11 cellular contexts compared by ENCODE assay signal in genomic region chr3:196219970-196220311, GRCh38. TPM values are rescaled to one million over a fixed set of nuclear protein-coding genes. Genes with fewer than 3 reads are reported as not detected.
DNase-seq lines count a peak whose midpoint lies in the region; ATAC-seq and TF ChIP-seq lines count a peak whose summit lies in the region.
"Had no signal": no experiment of that assay in that cellular context is flagged by ENCODE, and none has a peak within 500 bp of the region (broad histone marks: within the 10 kb centered on the region; RNA-seq: fewer than 3 reads in every experiment).

No MANE protein-coding gene starts in this region.

- peaks cover 12% of the 10 kb centered on the region for H3K27me3 Mint-ChIP-seq in HFFc6 (ENCODE audit: insufficient read depth)
- H3K27me3 Mint-ChIP-seq in naive thymus-derived CD8-positive, alpha-beta T cell = peaks cover 0 to 3% (median 0%) of the 10 kb centered on the region in 5 donors

- peak overlapping the region; percentile 78 to 93 (median 88) for H3K4me2 ChIP-seq in BLaER1 treated with 17β-estradiol and CSF1 and Interleukin-3, amounts not matched to agents 10 nM and 100 nM

- H3K4me1 ChIP-seq in BLaER1 treated with 17β-estradiol and CSF1 and Interleukin-3, amounts not matched to agents 10 nM and 100 nM = peaks cover 58 to 90% (median 80%) of the 10 kb centered on the region in 10 experiments
- peaks cover 11 to 26% of the 10 kb centered on the region in 2 donors for H3K4me1 ChIP-seq in adrenal gland (replicated peaks in 1 of 2)
- H3K4me1 ChIP-seq: uterus had no signal

- no peak for TF ChIP-seq POLR2A in adrenal gland (IDR thresholded peaks at IDR 0.05)

- no peak for DNase-seq in HFFc6
- DNase-seq in adrenal gland = no peak
- DNase-seq in naive thymus-derived CD8-positive, alpha-beta T cell = no peak
- DNase-seq in mucosa of gallbladder (ENCODE audit: low spot score) = no peak
- DNase-seq: NCI-H1048 had no signal

- no peak overlapping the region for H3K4me3 Mint-ChIP-seq in HFFc6
- H3K4me3 Mint-ChIP-seq in naive thymus-derived CD8-positive, alpha-beta T cell = peak overlapping the region in 7 of 10 donors; percentile 18 to 86 (median 78)

- intact Hi-C loops in adrenal gland (cut with DNase I) = no loop called here

- WGBS in adrenal gland, 4 donors = 86 to 93% (median 87%) methylated on average over 19 of the region's 19 CpGs

- no peaks in the 10 kb centered on the region for H3K36me3 Mint-ChIP-seq in HFFc6 (ENCODE audit: low read depth)
- no peaks in the 10 kb centered on the region for H3K36me3 Mint-ChIP-seq in naive thymus-derived CD8-positive, alpha-beta T cell

- POLR2A ChIA-PET in naive thymus-derived CD8-positive, alpha-beta T cell (lab: Charles Lee) = no interaction called here

- peak overlapping the region in 8 of 10 experiments; percentile 36 to 63 (median 47); a peak in 11 of 20 replicates for H3K4me3 ChIP-seq in BLaER1 treated with 17β-estradiol and CSF1 and Interleukin-3, amounts not matched to agents 10 nM and 100 nM
- H3K4me3 ChIP-seq in adrenal gland = no peak overlapping the region

- peak overlapping the region; percentile 78 to 99 (median 96) for H3K27ac ChIP-seq in BLaER1 treated with 17β-estradiol and CSF1 and Interleukin-3, amounts not matched to agents 10 nM and 100 nM
- peak overlapping the region in 3 of 5 donors; percentile 65 to 82 (median 79) for H3K27ac ChIP-seq in adrenal gland
- H3K27ac ChIP-seq: uterus had no signal

- no peaks in the 10 kb centered on the region for H3K36me3 ChIP-seq in BLaER1 treated with 17β-estradiol and CSF1 and Interleukin-3, amounts not matched to agents 10 nM and 100 nM
- no peaks in the 10 kb centered on the region for H3K36me3 ChIP-seq in adrenal gland (replicated peaks in 1 of 2)
- H3K36me3 ChIP-seq: uterus had no signal

- H4K20me1 ChIP-seq in BLaER1 treated with 17β-estradiol and CSF1 and Interleukin-3, amounts not matched to agents 10 nM and 100 nM = no peaks in the 10 kb centered on the region

- peaks cover 11% of the 10 kb centered on the region for H3K4me1 Mint-ChIP-seq in HFFc6 (ENCODE audit: low read depth)
- peaks cover 6 to 22% (median 15%) of the 10 kb centered on the region in 4 donors for H3K4me1 Mint-ChIP-seq in naive thymus-derived CD8-positive, alpha-beta T cell

- no peaks in the 10 kb centered on the region for H3K9me3 ChIP-seq in BLaER1 treated with 17β-estradiol and CSF1 and Interleukin-3, amounts not matched to agents 10 nM and 100 nM (replicated peaks in 1 of 11)
- H3K9me3 ChIP-seq in adrenal gland (replicated peaks in 1 of 3) = no peaks in the 10 kb centered on the region
- H3K9me3 ChIP-seq: uterus had no signal

- no peak for TF ChIP-seq CTCF in HFFc6 (IDR thresholded peaks at IDR 0.05)
- TF ChIP-seq CTCF in adrenal gland (IDR thresholded peaks at IDR 0.05) = no peak

- no peak for ATAC-seq in naive thymus-derived CD8-positive, alpha-beta T cell
- ATAC-seq in HG03159 (IDR thresholded peaks at IDR 0.05; ENCODE audit: unreplicated experiment) (no peak), GM18502 (IDR thresholded peaks at IDR 0.05; ENCODE audit: poor library complexity, unreplicated experiment) (no peak), GM18873 (IDR thresholded peaks at IDR 0.05; ENCODE audit: low FRiP score, unreplicated experiment) (no peak)

- no peaks in the 10 kb centered on the region for H3K9me3 Mint-ChIP-seq in HFFc6
- H3K9me3 Mint-ChIP-seq in naive thymus-derived CD8-positive, alpha-beta T cell = no peaks in the 10 kb centered on the region

- H3K27me3 ChIP-seq in BLaER1 treated with 17β-estradiol and CSF1 and Interleukin-3, amounts not matched to agents 10 nM and 100 nM = no peaks in the 10 kb centered on the region
- H3K27me3 ChIP-seq in adrenal gland = no peaks in the 10 kb centered on the region
- H3K27me3 ChIP-seq: uterus had no signal

- H3K9ac ChIP-seq in BLaER1 treated with 17β-estradiol and CSF1 and Interleukin-3, amounts not matched to agents 10 nM and 100 nM = peak overlapping the region; percentile 63 to 89 (median 83); a peak in 21 of 22 replicates

- H3K27ac Mint-ChIP-seq in HFFc6 = peak overlapping the region; percentile 87
- peak overlapping the region in 9 of 10 donors; percentile 82 to 96 (median 91) for H3K27ac Mint-ChIP-seq in naive thymus-derived CD8-positive, alpha-beta T cell
- H3K27ac Mint-ChIP-seq: progenitor cell of endocrine pancreas had no signal

RNA-seq across cellular contexts. Expression of gene SLC51A, which starts 3.6 kb away (rescaled TPM):
- total RNA-seq in HFFc6 (2021; fragmentation: NEBNext Ultra II Directional; extraction: Animal tissue kit (Norgen Biotek cat#: 25700)) = not detected
- 10 to 100 TPM in 4 of 8 donors, 1 to 10 TPM in 4; 1.2 to 73.1 (median 10.4) TPM for total RNA-seq in adrenal gland
- polyA plus RNA-seq in adrenal gland = 10 to 100 TPM in 2 of 3 donors, 1 to 10 TPM in 1; 3.7 to 45.5 (median 35.0) TPM
- not detected for total RNA-seq in naive thymus-derived CD8-positive, alpha-beta T cell
- polyA plus RNA-seq in naive thymus-derived CD8-positive, alpha-beta T cell = under 1 TPM in 2 of 3 donors, not detected in 1; 0.67 to 0.89 TPM
- total RNA-seq in mucosa of gallbladder = 0.63 TPM

RNA-seq across cellular contexts. Expression of gene ZDHHC19, which starts 8.7 kb away (rescaled TPM):
- total RNA-seq in HFFc6 (2021; fragmentation: NEBNext Ultra II Directional; extraction: Animal tissue kit (Norgen Biotek cat#: 25700)) = not detected
- total RNA-seq in adrenal gland (10 to 100 TPM in 3 of 8 donors, 1 to 10 TPM in 4, not detected in 1; 3.0 to 26.0 (median 5.0) TPM), mucosa of gallbladder (1.2 TPM)
- polyA plus RNA-seq in adrenal gland = 10 to 100 TPM in 1 of 3 donors, 1 to 10 TPM in 2; 5.9 to 59.2 (median 7.4) TPM
- total RNA-seq in naive thymus-derived CD8-positive, alpha-beta T cell = not detected
- under 1 TPM in 1 of 3 donors, not detected in 2; 0.51 TPM for polyA plus RNA-seq in naive thymus-derived CD8-positive, alpha-beta T cell
- total RNA-seq: progenitor cell of endocrine pancreas had no signal

Comparison
In these comparisons a context has a peak if more than half of its experiments do, and no peak if none do; other contexts are left out.
1. H3K4me3 ChIP-seq: peak in BLaER1 treated with 17β-estradiol and CSF1 and Interleukin-3, amounts not matched to agents 10 nM and 100 nM (8 of 10); none in adrenal gland (0 of 4).